Comparison of ENCODE assay signal across 23 cellular contexts in genomic region chr3:30003741-30004140, GRCh38.
"Had no signal": no experiment of that assay in that cellular context is flagged by ENCODE, and none has a peak within 500 bp of the region (broad histone marks: within the 10 kb centered on the region; RNA-seq: fewer than 3 reads in every experiment).

No MANE protein-coding gene starts in this region.

- H3K4me2 ChIP-seq: hepatocyte had no signal

- H3K79me2 ChIP-seq: hepatocyte had no signal

- H3K4me3 ChIP-seq: hepatocyte, left ventricle myocardium inferior, lung, mucosa of descending colon, ovary, right atrium auricular region, right lobe of liver, stomach, suprapubic skin, thoracic aorta, tibial artery, upper lobe of right lung had no signal

- H3K4me1 ChIP-seq: right lobe of liver, stomach, suprapubic skin, upper lobe of right lung had no signal

- H2AFZ ChIP-seq: hepatocyte had no signal

- FAIRE-seq: urothelium cell line had no signal

- H3K27ac ChIP-seq: hepatocyte, left ventricle myocardium inferior, ovary, right atrium auricular region, right lobe of liver, stomach, suprapubic skin, tibial artery, upper lobe of right lung had no signal

- DNase-seq: islet precursor cell; left ventricle myocardium inferior; midbrain; mucosa of descending colon; naive thymus-derived CD4-positive, alpha-beta T cell; ovary; right lobe of liver; stimulated activated CD4-positive, alpha-beta T cell treated with anti-CD3 and anti-CD28 coated beads, Interleukin-12 subunit alpha, Interleukin-12 subunit beta, amount 100 ng/mL, for 4 hours; stimulated activated CD4-positive, alpha-beta T cell treated with anti-CD3 and anti-CD28 coated beads, Interleukin-15, amount 100 ng/mL, for 24 hours; stimulated activated CD4-positive, alpha-beta T cell treated with anti-CD3 and anti-CD28 coated beads, Interleukin-2, amount 100 ng/mL, for 24 hours; stimulated activated CD4-positive, alpha-beta T cell treated with anti-CD3 and anti-CD28 coated beads, Interleukin-4, amount 100 ng/mL, for 1 hour; stimulated activated naive B cell treated with anti-CD40 and anti-IgM and Interleukin-4, amounts not matched to agents 10 μg/mL and 1 μg/mL and 100 μg/mL, for 72 hours; stimulated activated naive CD8-positive, alpha-beta T cell treated with anti-CD3 and anti-CD28 coated beads, Interleukin-15, Interleukin-2, amounts not matched to agents 100 U/mL and 50 U/mL, for 24 hours; stomach; tibial artery; upper lobe of right lung had no signal

- H3K9me3 ChIP-seq: mucosa of descending colon, ovary, right atrium auricular region, right lobe of liver, stomach, thoracic aorta, tibial artery, upper lobe of right lung had no signal

- H3K36me3 ChIP-seq: left ventricle myocardium inferior, ovary, right atrium auricular region, right lobe of liver, stomach, suprapubic skin, thoracic aorta, tibial artery, upper lobe of right lung had no signal

- H3K27me3 ChIP-seq: hepatocyte, ovary, right atrium auricular region, right lobe of liver, stomach, suprapubic skin, tibial artery, upper lobe of right lung had no signal

- ATAC-seq: mucosa of descending colon; naive thymus-derived CD4-positive, alpha-beta T cell; natural killer cell treated with Interleukin-12 subunit alpha and Interleukin-12 subunit beta and Interleukin-15 and Interleukin-18, amount 100 ng/mL, for 72 hours; right lobe of liver; stimulated activated naive B cell treated with anti-CD40 and anti-IgM and Interleukin-4, amounts not matched to agents 10 μg/mL and 1 μg/mL and 100 μg/mL, for 72 hours; stimulated activated naive CD8-positive, alpha-beta T cell treated with anti-CD3 and anti-CD28 coated beads, Interleukin-15, Interleukin-2, amounts not matched to agents 100 U/mL and 50 U/mL, for 24 hours; upper lobe of right lung had no signal
